In genomic region chr7:50379082-50379481, GRCh38 we compare ENCODE assay signal across 11 cellular contexts.
DNase-seq lines count a peak whose midpoint lies in the region; ATAC-seq and TF ChIP-seq lines count a peak whose summit lies in the region.
"Had no signal": no experiment of that assay in that cellular context is flagged by ENCODE, and none has a peak within 500 bp of the region (broad histone marks: within the 10 kb centered on the region; RNA-seq: fewer than 3 reads in every experiment).

No MANE protein-coding gene starts in this region.

- no peak for DNase-seq in activated CD8-positive, alpha-beta memory T cell treated with anti-CD3 and anti-CD28 coated beads, Interleukin-2, amount 10 ng/mL, durations not matched to agents 7 days and 5 days
- DNase-seq in activated CD8-positive, alpha-beta memory T cell treated with anti-CD3 and anti-CD28 coated beads, Interleukin-2, amount 50 U/mL, for 4 hours = no peak
- peak in 1 of 2 experiments; percentile 35 for DNase-seq in PC-9
- DNase-seq in stimulated activated naive CD8-positive, alpha-beta T cell treated with anti-CD3 and anti-CD28 coated beads, Interleukin-15, amount 100 ng/mL, for 72 hours = no peak
- DNase-seq in NCI-H1694 (lab: John Stamatoyannopoulos, UW) = no peak
- no peak for DNase-seq in HuH-7 (ENCODE audit: low spot score)
- DNase-seq: adrenal gland, HFFc6 had no signal

- no peaks in the 10 kb centered on the region for H3K9me3 ChIP-seq in PC-9 (ENCODE audit: insufficient read depth, low read depth)
- H3K9me3 ChIP-seq: adrenal gland had no signal

- no peak overlapping the region for H3K4me3 Mint-ChIP-seq in activated CD8-positive, alpha-beta memory T cell treated with anti-CD3 and anti-CD28 coated beads, Interleukin-2, amount 10 ng/mL, durations not matched to agents 7 days and 5 days
- no peak overlapping the region for H3K4me3 Mint-ChIP-seq in stimulated activated naive CD8-positive, alpha-beta T cell treated with anti-CD3 and anti-CD28 coated beads, Interleukin-15, amount 100 ng/mL, for 72 hours
- H3K4me3 Mint-ChIP-seq: HFFc6, neural crest cell had no signal

- H4K20me1 ChIP-seq in PC-9 (ENCODE audit: insufficient read depth) = no peaks in the 10 kb centered on the region

- peaks cover 78% of the 10 kb centered on the region for H3K36me3 Mint-ChIP-seq in activated CD8-positive, alpha-beta memory T cell treated with anti-CD3 and anti-CD28 coated beads, Interleukin-2, amount 10 ng/mL, durations not matched to agents 7 days and 5 days

- peak overlapping the region; percentile 50 for H3K27ac Mint-ChIP-seq in activated CD8-positive, alpha-beta memory T cell treated with anti-CD3 and anti-CD28 coated beads, Interleukin-2, amount 10 ng/mL, durations not matched to agents 7 days and 5 days
- peak overlapping the region; percentile 24 to 88 for H3K27ac Mint-ChIP-seq in stimulated activated naive CD8-positive, alpha-beta T cell treated with anti-CD3 and anti-CD28 coated beads, Interleukin-15, amount 100 ng/mL, for 72 hours
- H3K27ac Mint-ChIP-seq: HFFc6 had no signal

- no peaks in the 10 kb centered on the region for H3F3A ChIP-seq in PC-9 (ENCODE audit: insufficient read depth, low read depth)

- no TSS peak for BruUV-seq in PC-9 (replicated peaks; lab: Mats Ljungman, UMichigan)

- H3K4me3 ChIP-seq in PC-9 = no peak overlapping the region
- H3K4me3 ChIP-seq: adrenal gland had no signal

- H3K27ac ChIP-seq in PC-9 = no peak overlapping the region
- H3K27ac ChIP-seq: adrenal gland had no signal

- POLR2A ChIA-PET in PC-9 (lab: Charles Lee; ENCODE audit: unreplicated experiment) = interaction anchor here (0.6 kb wide), 1 partner anchor 814 kb away, joined by 3 read pairs; no protein-coding TSS in a partner anchor

- no peaks in the 10 kb centered on the region for H3K9me3 Mint-ChIP-seq in activated CD8-positive, alpha-beta memory T cell treated with anti-CD3 and anti-CD28 coated beads, Interleukin-2, amount 10 ng/mL, durations not matched to agents 7 days and 5 days (ENCODE audit: low read depth)
- no peaks in the 10 kb centered on the region for H3K9me3 Mint-ChIP-seq in stimulated activated naive CD8-positive, alpha-beta T cell treated with anti-CD3 and anti-CD28 coated beads, Interleukin-15, amount 100 ng/mL, for 72 hours
- H3K9me3 Mint-ChIP-seq: HFFc6, neural crest cell had no signal

- no peaks in the 10 kb centered on the region for H3K9me2 ChIP-seq in PC-9 (ENCODE audit: insufficient read depth)

- no peak for ATAC-seq in activated CD8-positive, alpha-beta memory T cell treated with anti-CD3 and anti-CD28 coated beads, Interleukin-2, amount 10 ng/mL, durations not matched to agents 7 days and 5 days
- peak; percentile 97 for ATAC-seq in esophagus mucosa
- no peak for ATAC-seq in stimulated activated naive CD8-positive, alpha-beta T cell treated with anti-CD3 and anti-CD28 coated beads, Interleukin-15, amount 100 ng/mL, for 72 hours
- ATAC-seq in GM19351 (IDR thresholded peaks at IDR 0.05; ENCODE audit: unreplicated experiment) = no peak

- TF ChIP-seq CTCF in PC-9 (conservative IDR thresholded peaks at IDR 0.05) = no peak

- H3K36me3 ChIP-seq in PC-9 (ENCODE audit: low read depth) = no peaks in the 10 kb centered on the region
- H3K36me3 ChIP-seq: adrenal gland had no signal

- CTCF ChIA-PET in activated CD8-positive, alpha-beta memory T cell treated with anti-CD3 and anti-CD28 coated beads, Interleukin-2, amount 10 ng/mL, durations not matched to agents 7 days and 5 days (lab: Charles Lee) = interaction anchor here (0.9 kb wide), 1 partner anchor 10 kb away, joined by 3 read pairs; no protein-coding TSS in a partner anchor
- CTCF ChIA-PET in PC-9 (lab: Charles Lee) = no interaction called here

- intact Hi-C loops in PC-9 (cut with micrococcal nuclease; ENCODE audit: unreplicated experiment) = no loop called here

- no peaks in the 10 kb centered on the region for H3K27me3 Mint-ChIP-seq in activated CD8-positive, alpha-beta memory T cell treated with anti-CD3 and anti-CD28 coated beads, Interleukin-2, amount 10 ng/mL, durations not matched to agents 7 days and 5 days
- no peaks in the 10 kb centered on the region for H3K27me3 Mint-ChIP-seq in stimulated activated naive CD8-positive, alpha-beta T cell treated with anti-CD3 and anti-CD28 coated beads, Interleukin-15, amount 100 ng/mL, for 72 hours

- peaks cover 83% of the 10 kb centered on the region for H3K27me3 ChIP-seq in PC-9 (ENCODE audit: insufficient read depth, low read depth)
- H3K27me3 ChIP-seq: adrenal gland had no signal

- H3K4me1 Mint-ChIP-seq in activated CD8-positive, alpha-beta memory T cell treated with anti-CD3 and anti-CD28 coated beads, Interleukin-2, amount 10 ng/mL, durations not matched to agents 7 days and 5 days = peaks cover 54% of the 10 kb centered on the region
- H3K4me1 Mint-ChIP-seq in stimulated activated naive CD8-positive, alpha-beta T cell treated with anti-CD3 and anti-CD28 coated beads, Interleukin-15, amount 100 ng/mL, for 72 hours = peaks cover 100% of the 10 kb centered on the region

- H2AFZ ChIP-seq in PC-9 = 0 out of 2 replicates have a peak overlapping the region, but pooled peaks have one; percentile 2

- no peaks in the 10 kb centered on the region for H3K4me1 ChIP-seq in PC-9 (replicated peaks; ENCODE audit: insufficient read depth)
- H3K4me1 ChIP-seq: adrenal gland had no signal

- no peaks in the 10 kb centered on the region for H3K79me2 ChIP-seq in PC-9 (ENCODE audit: low read depth)

- H3K4me2 ChIP-seq in PC-9 = no peak overlapping the region
